7 cellular contexts compared by ENCODE assay signal in genomic region chr4:151801547-151802516, GRCh38. TPM values are rescaled to one million over a fixed set of nuclear protein-coding genes. Genes with fewer than 3 reads are reported as not detected.
DNase-seq lines count a peak whose midpoint lies in the region; ATAC-seq and TF ChIP-seq lines count a peak whose summit lies in the region.

No MANE protein-coding gene starts in this region.

- no peak overlapping the region for H3K27ac ChIP-seq in ascending aorta

- no peaks in the 10 kb centered on the region for H3K9me3 ChIP-seq in ascending aorta

- DNase-seq in T-helper 2 cell (peak in 4 of 5 experiments; percentile 17 to 62 (median 41)), ascending aorta (ENCODE audit: low spot score in 2 of 2) (no peak), left lobe of liver (ENCODE audit: low spot score) (no peak)
- peak; percentile 32 to 34 for DNase-seq in stimulated activated CD8-positive, alpha-beta memory T cell treated with anti-CD3 and anti-CD28 coated beads, Interleukin-15, amount 100 ng/mL, for 48 hours (ENCODE audit: low read depth in 2 of 2)

- peak; percentile 58 for ATAC-seq in HG03354 (IDR thresholded peaks at IDR 0.05; ENCODE audit: poor library complexity, severe bottlenecking, unreplicated experiment)
- peak; percentile 71 for ATAC-seq in left lobe of liver
- ATAC-seq in GM18858 (IDR thresholded peaks at IDR 0.05; ENCODE audit: unreplicated experiment): no peak

- intact Hi-C loops in ascending aorta (cut with DNase I): no loop called here

- no peaks in the 10 kb centered on the region for H3K36me3 ChIP-seq in ascending aorta

- no peak overlapping the region for H3K4me3 ChIP-seq in ascending aorta

- no peaks in the 10 kb centered on the region for H3K4me1 ChIP-seq in ascending aorta

- peak; percentile 52 for TF ChIP-seq CTCF in GM12801 (IDR thresholded peaks at IDR 0.05; ENCODE audit: extremely low read depth, insufficient read length)
- peak; percentile 11 to 63 (median 56) for TF ChIP-seq CTCF in ascending aorta (IDR thresholded peaks at IDR 0.05)

- H3K27me3 ChIP-seq in ascending aorta: no peaks in the 10 kb centered on the region

RNA-seq across cellular contexts. Expression of gene GATB, which starts 41.0 kb away (rescaled TPM):
- total RNA-seq in ascending aorta (16.7 TPM), left lobe of liver (17.2 TPM)

Comparison
In these comparisons a context has a peak if more than half of its experiments do, and no peak if none do; other contexts are left out.
1. DNase-seq: peak in T-helper 2 cell (4 of 5) and stimulated activated CD8-positive, alpha-beta memory T cell treated with anti-CD3 and anti-CD28 coated beads, Interleukin-15, amount 100 ng/mL, for 48 hours (2 of 2); none in ascending aorta (0 of 2) and left lobe of liver (single experiment).